ENCODE assay signal across 9 cellular contexts in the genomic region with DNA sequence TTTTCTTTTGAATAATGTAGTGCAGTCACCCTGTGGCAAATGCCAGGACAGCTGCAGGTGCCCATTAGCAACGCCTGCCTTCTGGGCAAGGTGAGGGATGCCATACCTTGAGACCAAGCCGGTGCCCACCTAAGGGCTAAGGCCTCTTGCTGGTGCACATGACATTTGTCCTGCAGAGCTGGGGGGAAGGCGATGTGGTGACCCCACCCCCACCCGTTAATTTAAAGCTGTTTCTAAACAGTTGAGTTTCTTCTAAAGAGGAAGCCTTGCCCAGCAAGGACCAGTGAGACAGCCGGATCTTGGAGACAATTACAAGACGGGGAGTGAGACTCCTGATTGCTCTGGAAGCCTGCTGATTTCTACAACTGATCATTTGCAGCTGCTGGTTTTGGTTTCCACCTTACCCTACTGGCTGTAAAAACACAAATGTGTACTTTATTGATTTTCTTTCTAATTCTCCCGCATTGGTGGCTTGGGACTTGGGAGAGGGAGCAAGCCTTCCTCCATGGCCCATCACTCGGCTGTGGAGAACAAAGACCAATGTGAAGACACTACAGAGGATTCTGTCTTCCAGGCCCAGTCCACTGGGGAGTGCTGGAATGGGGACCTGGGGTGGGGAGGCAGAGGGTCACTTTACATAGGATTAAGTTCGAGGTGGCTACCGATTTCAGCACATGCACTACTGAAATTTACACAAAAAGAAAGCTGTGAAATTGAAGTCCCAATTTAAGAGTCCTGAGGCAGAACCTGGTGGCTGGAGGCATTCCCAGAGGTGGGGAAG. TPM values are rescaled to one million over a fixed set of nuclear protein-coding genes. Genes with fewer than 3 reads are reported as not detected.
A peak's percentile ranks its signal among the peaks of the same experiment; 100 is the strongest.
DNase-seq lines count a peak whose midpoint lies in the region; ATAC-seq, FAIRE-seq and TF ChIP-seq lines count a peak whose summit lies in the region.
"Had no signal": no experiment of that assay in that cellular context is flagged by ENCODE, and none has a peak within 500 bp of the region (broad histone marks: within the 10 kb centered on the region; RNA-seq: fewer than 3 reads in every experiment).

No MANE protein-coding gene starts in this region.

- CTCF ChIA-PET in HEK293T (lab: Yijun Ruan, JAX) = interaction anchor here (0.8 to 1.6 kb wide), 2 partner anchors 45 to 170 kb away, joined by 3 to 4 read pairs; a partner anchor contains a TSS

- no peaks in the 10 kb centered on the region for H3K9me3 Mint-ChIP-seq in activated naive CD8-positive, alpha-beta T cell treated with anti-CD3 and anti-CD28 coated beads, Interleukin-2, amount 10 ng/mL, durations not matched to agents 7 days and 5 days
- H3K9me3 Mint-ChIP-seq in natural killer cell treated with Interleukin-12 subunit alpha and Interleukin-12 subunit beta and Interleukin-15 and Interleukin-18, amount 100 ng/mL, for 72 hours = no peaks in the 10 kb centered on the region

- no peak for ATAC-seq in activated naive CD8-positive, alpha-beta T cell treated with anti-CD3 and anti-CD28 coated beads, Interleukin-2, amount 10 ng/mL, durations not matched to agents 7 days and 5 days (ENCODE audit: low read depth)
- ATAC-seq in natural killer cell treated with Interleukin-12 subunit alpha and Interleukin-12 subunit beta and Interleukin-15 and Interleukin-18, amount 100 ng/mL, for 72 hours = no peak

- H3K27ac Mint-ChIP-seq in activated naive CD8-positive, alpha-beta T cell treated with anti-CD3 and anti-CD28 coated beads, Interleukin-2, amount 10 ng/mL, durations not matched to agents 7 days and 5 days = peak overlapping the region; percentile 77
- no peak overlapping the region for H3K27ac Mint-ChIP-seq in natural killer cell treated with Interleukin-12 subunit alpha and Interleukin-12 subunit beta and Interleukin-15 and Interleukin-18, amount 100 ng/mL, for 72 hours

- FAIRE-seq in GM19239 (lab: Jason Lieb, UNC) = peak; percentile 88
- FAIRE-seq: endometrium had no signal

- H3K4me1 Mint-ChIP-seq in activated naive CD8-positive, alpha-beta T cell treated with anti-CD3 and anti-CD28 coated beads, Interleukin-2, amount 10 ng/mL, durations not matched to agents 7 days and 5 days = peaks cover 53% of the 10 kb centered on the region
- peaks cover 32 to 43% of the 10 kb centered on the region in 2 donors for H3K4me1 Mint-ChIP-seq in natural killer cell treated with Interleukin-12 subunit alpha and Interleukin-12 subunit beta and Interleukin-15 and Interleukin-18, amount 100 ng/mL, for 72 hours (ENCODE audit: low read depth in 2 of 2)

- H3K4me3 Mint-ChIP-seq in activated naive CD8-positive, alpha-beta T cell treated with anti-CD3 and anti-CD28 coated beads, Interleukin-2, amount 10 ng/mL, durations not matched to agents 7 days and 5 days = peak overlapping the region; percentile 93
- H3K4me3 Mint-ChIP-seq in natural killer cell treated with Interleukin-12 subunit alpha and Interleukin-12 subunit beta and Interleukin-15 and Interleukin-18, amount 100 ng/mL, for 72 hours = peak overlapping the region; percentile 72

- H3K27me3 Mint-ChIP-seq in activated naive CD8-positive, alpha-beta T cell treated with anti-CD3 and anti-CD28 coated beads, Interleukin-2, amount 10 ng/mL, durations not matched to agents 7 days and 5 days = no peaks in the 10 kb centered on the region
- no peaks in the 10 kb centered on the region for H3K27me3 Mint-ChIP-seq in natural killer cell treated with Interleukin-12 subunit alpha and Interleukin-12 subunit beta and Interleukin-15 and Interleukin-18, amount 100 ng/mL, for 72 hours

- POLR2A ChIA-PET in activated naive CD8-positive, alpha-beta T cell treated with anti-CD3 and anti-CD28 coated beads, Interleukin-2, amount 10 ng/mL, durations not matched to agents 7 days and 5 days (lab: Charles Lee) = interaction anchor here (0.5 to 4.4 kb wide), 7 partner anchors 17 to 158 kb away, joined by 3 to 60 read pairs (median 4); no protein-coding TSS in a partner anchor
- POLR2A ChIA-PET in HEK293T (lab: Yijun Ruan, JAX) = interaction anchor here (0.6 to 1.4 kb wide), 2 partner anchors 14 to 45 kb away, joined by 3 read pairs; no protein-coding TSS in a partner anchor

- DNase-seq in NCI-H2107 treated with DMSO at 0.1 percent for 48 hours (lab: John Stamatoyannopoulos, UW; ENCODE audit: unreplicated experiment) (peak; percentile 11), NCI-H2107 (lab: John Stamatoyannopoulos, UW) (no peak), GM19239 (ENCODE audit: insufficient read length, low spot score) (no peak), HEK293T (ENCODE audit: extremely low spot score) (no peak), NCI-H748 treated with DMSO at 0.1 percent for 48 hours (lab: John Stamatoyannopoulos, UW) (no peak)
- DNase-seq in activated naive CD8-positive, alpha-beta T cell treated with anti-CD3 and anti-CD28 coated beads, Interleukin-2, amount 10 ng/mL, durations not matched to agents 7 days and 5 days = no peak
- no peak for DNase-seq in natural killer cell treated with Interleukin-12 subunit alpha and Interleukin-12 subunit beta and Interleukin-15 and Interleukin-18, amount 100 ng/mL, for 72 hours (ENCODE audit: low spot score)
- no peak for DNase-seq in stimulated activated CD4-positive, alpha-beta T cell treated with anti-CD3 and anti-CD28 coated beads, Interleukin-12 subunit alpha, Interleukin-12 subunit beta, amount 100 ng/mL, for 4 hours

- H3K36me3 Mint-ChIP-seq in activated naive CD8-positive, alpha-beta T cell treated with anti-CD3 and anti-CD28 coated beads, Interleukin-2, amount 10 ng/mL, durations not matched to agents 7 days and 5 days = peaks cover 20% of the 10 kb centered on the region
- no peaks in the 10 kb centered on the region for H3K36me3 Mint-ChIP-seq in natural killer cell treated with Interleukin-12 subunit alpha and Interleukin-12 subunit beta and Interleukin-15 and Interleukin-18, amount 100 ng/mL, for 72 hours

TF ChIP-seq in HEK293T, 16 proteins besides CTCF, POLR2A, EP300 and RAD21:
- no peak for TF ChIP-seq CTBP1 (IDR thresholded peaks at IDR 0.05; ENCODE audit: borderline replicate concordance)
- no peak for TF ChIP-seq HDGF (IDR thresholded peaks at IDR 0.05; ENCODE audit: borderline replicate concordance)
- no peak for TF ChIP-seq BHLHE40 (IDR thresholded peaks at IDR 0.05; ENCODE audit: borderline replicate concordance)
- no peak for TF ChIP-seq ARNT (IDR thresholded peaks at IDR 0.05)
- no peak for TF ChIP-seq ELF4 (IDR thresholded peaks at IDR 0.05)
- no peak for TF ChIP-seq FOXM1 (IDR thresholded peaks at IDR 0.05; ENCODE audit: borderline replicate concordance)
- TF ChIP-seq NFRKB (IDR thresholded peaks at IDR 0.05) = no peak
- TF ChIP-seq FOXA1 (IDR thresholded peaks at IDR 0.05) = no peak
- TF ChIP-seq LEF1 (IDR thresholded peaks at IDR 0.05; ENCODE audit: borderline replicate concordance) = no peak
- TF ChIP-seq TARDBP (IDR thresholded peaks at IDR 0.05) = no peak
- no peak for TF ChIP-seq FOXK2 (IDR thresholded peaks at IDR 0.05)
- TF ChIP-seq ZNF384 (IDR thresholded peaks at IDR 0.05) = no peak
TF ChIP-seq in HEK293T: peak in this region for 0.

RNA-seq across cellular contexts. Expression of a gene that starts 2.7 kb away (rescaled TPM):
- total RNA-seq in activated naive CD8-positive, alpha-beta T cell treated with anti-CD3 and anti-CD28 coated beads, Interleukin-2, amount 10 ng/mL, durations not matched to agents 7 days and 5 days = 1 to 10 TPM; 8.1 to 8.4 TPM
- 1 to 10 TPM; 3.7 to 5.9 TPM for total RNA-seq in natural killer cell treated with Interleukin-12 subunit alpha and Interleukin-12 subunit beta and Interleukin-15 and Interleukin-18, amount 100 ng/mL, for 72 hours

RNA-seq across cellular contexts. Expression of a gene that starts 45.2 kb away (rescaled TPM):
- total RNA-seq in activated naive CD8-positive, alpha-beta T cell treated with anti-CD3 and anti-CD28 coated beads, Interleukin-2, amount 10 ng/mL, durations not matched to agents 7 days and 5 days = 10 to 100 TPM; 68.3 to 75.1 TPM
- total RNA-seq in natural killer cell treated with Interleukin-12 subunit alpha and Interleukin-12 subunit beta and Interleukin-15 and Interleukin-18, amount 100 ng/mL, for 72 hours = 100 to 1,000 TPM; 179 to 203 TPM
